In genomic region chr11:8561461-8561860, GRCh38 we compare ENCODE assay signal across 7 cellular contexts.
"Had no signal": no experiment of that assay in that cellular context is flagged by ENCODE, and none has a peak within 500 bp of the region (broad histone marks: within the 10 kb centered on the region; RNA-seq: fewer than 3 reads in every experiment).

No MANE protein-coding gene starts in this region.

- ATAC-seq: GM12878 had no signal

- FAIRE-seq: G401.6, GM12878, GM12891, GM18507, GM19239 had no signal

- H3K4me3 ChIP-seq: GM12878 had no signal

- DNase-seq: GDM1, GF-D8 had no signal
